In genomic region chr1:226990133-226990716, GRCh38 we compare ENCODE assay signal across 8 cellular contexts. TPM values are rescaled to one million over a fixed set of nuclear protein-coding genes. Genes with fewer than 3 reads are reported as not detected.
DNase-seq lines count a peak whose midpoint lies in the region; ATAC-seq and TF ChIP-seq lines count a peak whose summit lies in the region.

No MANE protein-coding gene starts in this region.

- peak; percentile 84 for DNase-seq in activated effector memory CD4-positive, alpha-beta T cell treated with anti-CD3 and anti-CD28 coated beads, Interleukin-2, amount 50 U/mL, for 16 hours
- DNase-seq in lung microvascular endothelial cell (ENCODE audit: low read depth in 2 of 2): peak; percentile 54 to 88
- DNase-seq in stomach: no peak
- no peak for DNase-seq in iPS-NIHi11 (ENCODE audit: low spot score)
- no peak for DNase-seq in NCI-H1694 (lab: John Stamatoyannopoulos, UW)

- no peak for TF ChIP-seq POLR2A in stomach (IDR thresholded peaks at IDR 0.05)

- peak overlapping the region; percentile 30 to 77 (median 64) for H3K27ac ChIP-seq in stomach

- H3K36me3 ChIP-seq in stomach: peaks cover 20 to 56% (median 42%) of the 10 kb centered on the region in 4 donors

- no peaks in the 10 kb centered on the region for H3K27me3 ChIP-seq in stomach

- WGBS in stomach, 5 donors: 33 to 56% (median 49%) methylated on average over 10 of the region's 10 CpGs

- intact Hi-C loops in stomach (cut with DNase I; ENCODE audit: low total_unique reads): no loop called here

- H3K4me3 ChIP-seq in stomach: no peak overlapping the region

- peaks cover 36 to 73% (median 55%) of the 10 kb centered on the region in 4 donors for H3K4me1 ChIP-seq in stomach

- ATAC-seq in GM18867 (IDR thresholded peaks at IDR 0.05; ENCODE audit: unreplicated experiment): peak; percentile 79
- peak; percentile 57 for ATAC-seq in HG03521 (IDR thresholded peaks at IDR 0.05; ENCODE audit: unreplicated experiment)
- no peak for ATAC-seq in HG03025 (IDR thresholded peaks at IDR 0.05; ENCODE audit: low FRiP score, unreplicated experiment)

- no peak for TF ChIP-seq CTCF in stomach (IDR thresholded peaks at IDR 0.05)

- no peak for TF ChIP-seq EP300 in stomach (IDR thresholded peaks at IDR 0.05)

- no peaks in the 10 kb centered on the region for H3K9me3 ChIP-seq in stomach

RNA-seq across cellular contexts. Expression of gene COQ8A, which starts 50.1 kb away (rescaled TPM):
- total RNA-seq in lung microvascular endothelial cell: 14.2 and 33.3 TPM in 2 replicates
- 100 to 1,000 TPM in 2 of 5 donors, 10 to 100 TPM in 3; 26.4 to 384 (median 91.7) TPM for total RNA-seq in stomach
- polyA plus RNA-seq in stomach: 10 to 100 TPM; 51.6 to 66.4 (median 61.9) TPM

Comparison
In these comparisons a context has a peak if more than half of its experiments do, and no peak if none do; other contexts are left out.
1. DNase-seq: peak in activated effector memory CD4-positive, alpha-beta T cell treated with anti-CD3 and anti-CD28 coated beads, Interleukin-2, amount 50 U/mL, for 16 hours (single experiment) and lung microvascular endothelial cell (2 of 2); none in stomach (single experiment), iPS-NIHi11 (single experiment) and NCI-H1694 (single experiment).